21 cellular contexts compared by ENCODE assay signal in the genomic region with DNA sequence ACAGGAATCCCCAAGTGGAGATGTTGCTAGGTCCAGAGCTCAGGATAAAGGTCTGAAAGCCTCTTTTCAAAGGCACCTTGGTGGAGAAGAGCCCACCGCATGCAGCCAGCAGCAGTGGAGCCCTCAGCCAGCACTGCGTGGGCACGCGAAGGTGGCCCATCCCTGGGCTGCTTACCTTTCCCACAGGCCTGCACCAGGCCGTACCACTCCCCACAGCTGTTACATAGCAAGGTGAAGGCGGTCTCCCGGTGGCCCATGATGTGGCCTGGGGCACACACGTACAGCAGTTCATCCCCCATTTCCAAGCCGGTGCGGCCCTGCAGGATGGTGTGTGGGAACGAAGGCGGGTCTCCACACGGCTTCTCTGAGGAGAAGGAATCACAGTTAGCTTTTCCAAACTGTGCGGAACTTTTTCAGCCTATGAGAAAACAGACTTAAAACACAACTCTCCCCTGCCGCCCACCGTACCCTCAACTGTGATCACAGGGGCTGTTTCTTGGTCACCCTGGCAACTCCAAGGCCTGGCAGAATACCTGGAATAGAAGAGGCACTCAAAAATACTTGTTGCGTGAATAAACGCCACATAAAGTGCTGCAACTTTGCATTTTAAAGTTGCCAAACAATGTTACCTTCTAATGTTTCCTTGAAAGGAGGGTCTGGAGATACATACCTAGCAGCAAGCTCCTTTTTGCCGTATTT. TPM values are rescaled to one million over a fixed set of nuclear protein-coding genes. Genes with fewer than 3 reads are reported as not detected.
"Had no signal": no experiment of that assay in that cellular context is flagged by ENCODE, and none has a peak within 500 bp of the region (broad histone marks: within the 10 kb centered on the region; RNA-seq: fewer than 3 reads in every experiment).

No MANE protein-coding gene starts in this region.

- H3K27me3 ChIP-seq: colonic mucosa, spleen had no signal

- DNase-seq: activated CD4-positive, alpha-beta T cell treated with anti-CD3 and anti-CD28 coated beads for 1 hour; activated naive CD8-positive, alpha-beta T cell treated with anti-CD3 and anti-CD28 coated beads for 36 hours; activated T-cell treated with anti-CD3 and anti-CD28 coated beads for 4 hours; amniotic stem cell; colonic mucosa; hypothalamus; islet precursor cell; left colon; nephron progenitor cell; posterior cingulate gyrus; retina; spleen; stimulated activated CD4-positive, alpha-beta T cell treated with anti-CD3 and anti-CD28 coated beads, Interleukin-4, amount 100 ng/mL, for 4 hours; stimulated activated naive CD4-positive, alpha-beta T cell; substantia nigra; SW 1271; T-helper 2 cell; WERI-Rb-1 had no signal

- FAIRE-seq: frontal cortex had no signal

- H3K27ac ChIP-seq: colonic mucosa, spleen, WERI-Rb-1 had no signal

- ATAC-seq: left colon had no signal

- H3K36me3 ChIP-seq: colonic mucosa, spleen, WERI-Rb-1 had no signal

- H3K4me3 ChIP-seq: colonic mucosa, lung, spleen had no signal

- H3K9me3 ChIP-seq: colonic mucosa had no signal

- H3K4me1 ChIP-seq: colonic mucosa had no signal

RNA-seq across cellular contexts. Expression of a gene that starts 43.8 kb away (rescaled TPM):
- total RNA-seq: activated naive CD8-positive, alpha-beta T cell treated with anti-CD3 and anti-CD28 coated beads for 36 hours; activated T-helper 1 cell treated with anti-CD3 and anti-CD28 coated beads, Interleukin-12 subunit alpha, Interleukin-12 subunit beta, Interleukin-2, Interleukin-4 antibody, amounts not matched to agents 30 ng/mL and 10 ng/mL and 1 ng/mL, durations not matched to agents 14 hours and 24 hours and 36 hours had no signal
